1 cellular context compared by ENCODE assay signal in the genomic region with DNA sequence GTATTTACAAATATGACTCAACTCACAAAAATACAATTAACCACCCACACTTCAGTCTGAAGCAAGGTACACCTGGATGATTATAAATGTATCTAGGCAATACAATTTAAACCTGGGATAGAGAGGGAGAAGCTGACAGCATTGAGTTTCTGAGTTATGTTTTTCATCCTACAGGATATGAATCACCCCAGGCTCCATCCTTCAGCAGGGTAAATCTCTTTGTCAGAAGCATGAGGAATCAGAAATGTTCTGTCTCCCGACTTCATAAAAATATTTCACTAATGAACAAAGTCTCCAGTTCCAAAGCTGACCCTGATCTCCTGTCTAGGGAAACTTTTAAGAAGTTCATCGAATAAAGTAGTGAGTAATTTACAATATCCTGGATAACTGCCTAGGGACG.
TF ChIP-seq lines count a peak whose summit lies in the region.

No MANE protein-coding gene starts in this region.

TF ChIP-seq in IMR-90, 13 proteins besides CTCF, POLR2A, EP300 and RAD21:
- TF ChIP-seq, protein P1, sequence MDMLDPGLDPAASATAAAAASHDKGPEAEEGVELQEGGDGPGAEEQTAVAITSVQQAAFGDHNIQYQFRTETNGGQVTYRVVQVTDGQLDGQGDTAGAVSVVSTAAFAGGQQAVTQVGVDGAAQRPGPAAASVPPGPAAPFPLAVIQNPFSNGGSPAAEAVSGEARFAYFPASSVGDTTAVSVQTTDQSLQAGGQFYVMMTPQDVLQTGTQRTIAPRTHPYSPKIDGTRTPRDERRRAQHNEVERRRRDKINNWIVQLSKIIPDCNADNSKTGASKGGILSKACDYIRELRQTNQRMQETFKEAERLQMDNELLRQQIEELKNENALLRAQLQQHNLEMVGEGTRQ (IDR thresholded peaks at IDR 0.05; ENCODE audit: low read depth, low read length): no peak
- TF ChIP-seq CEBPB (IDR thresholded peaks at IDR 0.05; ENCODE audit: low read depth, low read length) (no peak), MXI1 (IDR thresholded peaks at IDR 0.05; ENCODE audit: borderline replicate concordance, low read depth, low read length) (no peak), BHLHE40 (IDR thresholded peaks at IDR 0.05; ENCODE audit: low read depth, low read length) (no peak), CHD1 (IDR thresholded peaks at IDR 0.05; ENCODE audit: low read depth, low read length) (no peak), MAFK (IDR thresholded peaks at IDR 0.05; ENCODE audit: low read depth, low read length) (no peak), SMC3 (IDR thresholded peaks at IDR 0.05; ENCODE audit: low read depth, low read length) (no peak), NFE2L2 (IDR thresholded peaks at IDR 0.05; ENCODE audit: low read depth, low read length) (no peak), RFX5 (IDR thresholded peaks at IDR 0.05; ENCODE audit: low read depth, low read length) (no peak), MAZ (IDR thresholded peaks at IDR 0.05; ENCODE audit: borderline replicate concordance, low read depth, low read length) (no peak), FOS (IDR thresholded peaks at IDR 0.05; ENCODE audit: low read depth, low read length) (no peak)
- TF ChIP-seq, protein P2, sequence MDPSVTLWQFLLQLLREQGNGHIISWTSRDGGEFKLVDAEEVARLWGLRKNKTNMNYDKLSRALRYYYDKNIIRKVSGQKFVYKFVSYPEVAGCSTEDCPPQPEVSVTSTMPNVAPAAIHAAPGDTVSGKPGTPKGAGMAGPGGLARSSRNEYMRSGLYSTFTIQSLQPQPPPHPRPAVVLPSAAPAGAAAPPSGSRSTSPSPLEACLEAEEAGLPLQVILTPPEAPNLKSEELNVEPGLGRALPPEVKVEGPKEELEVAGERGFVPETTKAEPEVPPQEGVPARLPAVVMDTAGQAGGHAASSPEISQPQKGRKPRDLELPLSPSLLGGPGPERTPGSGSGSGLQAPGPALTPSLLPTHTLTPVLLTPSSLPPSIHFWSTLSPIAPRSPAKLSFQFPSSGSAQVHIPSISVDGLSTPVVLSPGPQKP (IDR thresholded peaks at IDR 0.05; ENCODE audit: borderline replicate concordance, low read depth, low read length): no peak
